Comparison of ENCODE assay signal across 23 cellular contexts in the genomic region with DNA sequence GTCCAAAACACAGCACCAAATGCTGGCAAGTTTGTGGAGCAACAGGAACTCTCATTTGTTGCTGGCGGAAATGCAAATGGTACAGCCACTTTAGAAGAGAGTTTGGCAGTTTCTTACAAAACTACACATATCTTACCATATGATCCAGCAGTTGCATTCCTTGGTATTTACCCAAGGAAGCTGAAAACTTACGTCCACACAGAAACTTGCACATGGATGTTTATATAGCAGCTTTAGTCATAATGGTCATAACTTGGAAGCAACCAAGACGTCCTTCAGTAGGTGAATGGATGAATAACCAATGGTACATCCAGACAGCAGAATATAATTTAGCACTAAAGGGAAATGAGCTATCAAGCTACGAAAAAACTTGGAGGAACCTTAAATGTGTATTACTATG.
DNase-seq lines count a peak whose midpoint lies in the region; ATAC-seq, FAIRE-seq and TF ChIP-seq lines count a peak whose summit lies in the region.
"Had no signal": no experiment of that assay in that cellular context is flagged by ENCODE, and none has a peak within 500 bp of the region (broad histone marks: within the 10 kb centered on the region; RNA-seq: fewer than 3 reads in every experiment).

No MANE protein-coding gene starts in this region.

- POLR2A ChIA-PET in endothelial cell of umbilical vein (lab: Charles Lee), result no interaction called here

- no peak overlapping the region for H3K27ac ChIP-seq in endothelial cell of umbilical vein (ENCODE audit: insufficient read depth, low read depth, low read length)
- H3K27ac ChIP-seq: KMS-11, Peyer's patch had no signal

- H3K4me1 ChIP-seq in adipocyte (ENCODE audit: control insufficient read depth, insufficient read depth, low read length) (peaks cover 4% of the 10 kb centered on the region), endothelial cell of umbilical vein (ENCODE audit: control insufficient read depth, extremely low read depth, insufficient read depth, low read length) (no peaks in the 10 kb centered on the region)
- H3K4me1 ChIP-seq: Peyer's patch had no signal

- peaks cover 12% of the 10 kb centered on the region for H3K36me3 ChIP-seq in adipocyte (ENCODE audit: control insufficient read depth, insufficient read depth, low read length, severe bottlenecking)
- H3K36me3 ChIP-seq in endothelial cell of umbilical vein (ENCODE audit: control insufficient read depth in 2 of 2, extremely low read depth in 1 of 2, insufficient read depth in 2 of 2, low read length in 2 of 2), result no peaks in the 10 kb centered on the region
- H3K36me3 ChIP-seq: Peyer's patch had no signal

- H3K9me3 ChIP-seq in adipocyte (ENCODE audit: control insufficient read depth, low read length) (no peaks in the 10 kb centered on the region), endothelial cell of umbilical vein (replicated peaks; ENCODE audit: control insufficient read depth, insufficient read depth, low read length) (no peaks in the 10 kb centered on the region)
- H3K9me3 ChIP-seq: Peyer's patch had no signal

- no peaks in the 10 kb centered on the region for H4K20me1 ChIP-seq in endothelial cell of umbilical vein (replicated peaks; ENCODE audit: control insufficient read depth, extremely low read depth, insufficient read depth, low read length)

- H3K79me2 ChIP-seq in endothelial cell of umbilical vein (ENCODE audit: control insufficient read depth, insufficient read depth, low read length), result no peaks in the 10 kb centered on the region

- no peaks in the 10 kb centered on the region for H3K9me1 ChIP-seq in endothelial cell of umbilical vein (replicated peaks; ENCODE audit: control insufficient read depth, extremely low read depth, insufficient read depth, low read length)

- peak; percentile 76 for FAIRE-seq in D721Med (lab: Jason Lieb, UNC)
- peak; percentile 81 for FAIRE-seq in endothelial cell of umbilical vein (lab: Jason Lieb, UNC)
- FAIRE-seq: GM19239, HTR-8/SVneo had no signal

- no peak for ATAC-seq in HG03571 (IDR thresholded peaks at IDR 0.05; ENCODE audit: unreplicated experiment)
- no peak for ATAC-seq in SK-N-SH treated with all-trans-retinoic acid at 6 μM for 48 hours
- ATAC-seq: CD8-positive, alpha-beta T cell had no signal

- TF ChIP-seq CTCF in D721Med (IDR thresholded peaks at IDR 0.05; ENCODE audit: insufficient read depth, missing control alignments) (no peak), endothelial cell of umbilical vein (IDR thresholded peaks at IDR 0.05; ENCODE audit: extremely low read depth in 1 of 2, insufficient read depth in 1 of 2, low read depth in 1 of 2, low read length in 2 of 2) (no peak), foreskin fibroblast (IDR thresholded peaks at IDR 0.05; ENCODE audit: low read depth, low read length) (no peak)

- DNase-seq in D721Med (ENCODE audit: insufficient read length, low spot score) (no peak), adipocyte (ENCODE audit: low read depth) (peak; percentile 3), endothelial cell of umbilical vein (ENCODE audit: low read depth, low spot score) (peak; percentile 29), foreskin fibroblast (peak; percentile 3 to 33), NCI-H2196 (lab: John Stamatoyannopoulos, UW; ENCODE audit: unreplicated experiment) (no peak), HK-2 (ENCODE audit: unreplicated experiment) (no peak)
- DNase-seq: 8988T; AML-193; C1 segment of cervical spinal cord; Calu3; CD8-positive, alpha-beta T cell; MV-4-11; NCI-H1694; NCI-H2081; NCI-H2171; NCI-H524 treated with DMSO at 0.1 percent for 48 hours; NCI-H82; Peyer's patch had no signal

- TF ChIP-seq POLR2A in endothelial cell of umbilical vein (IDR thresholded peaks at IDR 0.05; ENCODE audit: low read depth, low read length), result no peak

- no TSS peak for BruUV-seq in endothelial cell of umbilical vein (replicated peaks; lab: Mats Ljungman, UMichigan)

- H3K4me3 ChIP-seq in adipocyte (ENCODE audit: low read length) (no peak overlapping the region), endothelial cell of umbilical vein (replicated peaks in 1 of 3; ENCODE audit: insufficient read depth in 1 of 3, low read depth in 1 of 3, low read length in 3 of 3) (no peak overlapping the region), foreskin fibroblast (ENCODE audit: low read depth in 1 of 2, low read length in 2 of 2) (no peak overlapping the region)
- H3K4me3 ChIP-seq: Peyer's patch had no signal

- intact Hi-C loops in endothelial cell of umbilical vein (cut with micrococcal nuclease), result no loop called here

- CTCF ChIA-PET in endothelial cell of umbilical vein (lab: Charles Lee), result no interaction called here

- no peak overlapping the region for H2AFZ ChIP-seq in endothelial cell of umbilical vein (ENCODE audit: low read depth, low read length)

- no peak overlapping the region for H3K4me2 ChIP-seq in endothelial cell of umbilical vein (ENCODE audit: insufficient read depth, low read length)
- H3K4me2 ChIP-seq: KMS-11 had no signal

- H3K27me3 ChIP-seq in adipocyte (replicated peaks; ENCODE audit: control insufficient read depth, insufficient read depth, low read length) (no peaks in the 10 kb centered on the region), endothelial cell of umbilical vein (ENCODE audit: control insufficient read depth in 2 of 2, insufficient read depth in 2 of 2, low read length in 2 of 2) (no peaks in the 10 kb centered on the region)
- H3K27me3 ChIP-seq: Peyer's patch had no signal

- H3K9ac ChIP-seq in adipocyte (ENCODE audit: low read length) (no peak overlapping the region), endothelial cell of umbilical vein (replicated peaks; ENCODE audit: extremely low read depth, insufficient read depth, low read length) (no peak overlapping the region)
- H3K9ac ChIP-seq: KMS-11 had no signal

- dilution Hi-C loops in endothelial cell of umbilical vein (cut with MboI; ENCODE audit: extremely low pct_ligation_motif_present, low sequenced_read_pairs), result no loop called here

TF ChIP-seq in endothelial cell of umbilical vein, 7 proteins besides CTCF, POLR2A, EP300 and RAD21:
- TF ChIP-seq, protein P1, sequence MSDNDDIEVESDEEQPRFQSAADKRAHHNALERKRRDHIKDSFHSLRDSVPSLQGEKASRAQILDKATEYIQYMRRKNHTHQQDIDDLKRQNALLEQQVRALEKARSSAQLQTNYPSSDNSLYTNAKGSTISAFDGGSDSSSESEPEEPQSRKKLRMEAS (IDR thresholded peaks at IDR 0.05; ENCODE audit: insufficient read depth, insufficient read length), result no peak
- TF ChIP-seq JUN (IDR thresholded peaks at IDR 0.05; ENCODE audit: borderline replicate concordance, insufficient read depth, insufficient read length, low read depth) (no peak), POLR2AphosphoS5 (IDR thresholded peaks at IDR 0.05; ENCODE audit: insufficient read depth, low read depth, low read length) (peak; percentile 33), MYC (IDR thresholded peaks at IDR 0.05; ENCODE audit: low read depth, low read length) (no peak)
TF ChIP-seq in endothelial cell of umbilical vein: peak in this region for 1.

TF ChIP-seq in SK-N-SH treated with all-trans-retinoic acid at 6 μM for 48 hours, 23 proteins besides CTCF, POLR2A, EP300 and RAD21 (continues in another document):
- TF ChIP-seq, protein P2, sequence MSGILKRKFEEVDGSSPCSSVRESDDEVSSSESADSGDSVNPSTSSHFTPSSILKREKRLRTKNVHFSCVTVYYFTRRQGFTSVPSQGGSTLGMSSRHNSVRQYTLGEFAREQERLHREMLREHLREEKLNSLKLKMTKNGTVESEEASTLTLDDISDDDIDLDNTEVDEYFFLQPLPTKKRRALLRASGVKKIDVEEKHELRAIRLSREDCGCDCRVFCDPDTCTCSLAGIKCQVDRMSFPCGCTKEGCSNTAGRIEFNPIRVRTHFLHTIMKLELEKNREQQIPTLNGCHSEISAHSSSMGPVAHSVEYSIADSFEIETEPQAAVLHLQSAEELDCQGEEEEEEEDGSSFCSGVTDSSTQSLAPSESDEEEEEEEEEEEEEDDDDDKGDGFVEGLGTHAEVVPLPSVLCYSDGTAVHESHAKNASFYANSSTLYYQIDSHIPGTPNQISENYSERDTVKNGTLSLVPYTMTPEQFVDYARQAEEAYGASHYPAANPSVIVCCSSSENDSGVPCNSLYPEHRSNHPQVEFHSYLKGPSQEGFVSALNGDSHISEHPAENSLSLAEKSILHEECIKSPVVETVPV (CRISPR knock-in tag; IDR thresholded peaks at IDR 0.05), result no peak
- TF ChIP-seq ZC3H10 (CRISPR knock-in tag; IDR thresholded peaks at IDR 0.05) (no peak), ZNF8 (CRISPR knock-in tag; IDR thresholded peaks at IDR 0.05) (no peak), PPARA (CRISPR knock-in tag; IDR thresholded peaks at IDR 0.05; ENCODE audit: borderline replicate concordance) (no peak), ZFP3 (CRISPR knock-in tag; IDR thresholded peaks at IDR 0.05) (no peak), RARB (CRISPR knock-in tag; IDR thresholded peaks at IDR 0.05) (no peak), GLIS3 (CRISPR knock-in tag; IDR thresholded peaks at IDR 0.05) (no peak), ARNTL (CRISPR knock-in tag; IDR thresholded peaks at IDR 0.05; ENCODE audit: borderline replicate concordance, low read depth) (no peak), SNAI2 (CRISPR knock-in tag; IDR thresholded peaks at IDR 0.05) (no peak), ZFP30 (CRISPR knock-in tag; IDR thresholded peaks at IDR 0.05) (no peak), OSR1 (CRISPR knock-in tag; IDR thresholded peaks at IDR 0.05) (no peak), TCF4 (CRISPR knock-in tag; IDR thresholded peaks at IDR 0.05; ENCODE audit: borderline replicate concordance) (no peak)
- TF ChIP-seq, protein P3, sequence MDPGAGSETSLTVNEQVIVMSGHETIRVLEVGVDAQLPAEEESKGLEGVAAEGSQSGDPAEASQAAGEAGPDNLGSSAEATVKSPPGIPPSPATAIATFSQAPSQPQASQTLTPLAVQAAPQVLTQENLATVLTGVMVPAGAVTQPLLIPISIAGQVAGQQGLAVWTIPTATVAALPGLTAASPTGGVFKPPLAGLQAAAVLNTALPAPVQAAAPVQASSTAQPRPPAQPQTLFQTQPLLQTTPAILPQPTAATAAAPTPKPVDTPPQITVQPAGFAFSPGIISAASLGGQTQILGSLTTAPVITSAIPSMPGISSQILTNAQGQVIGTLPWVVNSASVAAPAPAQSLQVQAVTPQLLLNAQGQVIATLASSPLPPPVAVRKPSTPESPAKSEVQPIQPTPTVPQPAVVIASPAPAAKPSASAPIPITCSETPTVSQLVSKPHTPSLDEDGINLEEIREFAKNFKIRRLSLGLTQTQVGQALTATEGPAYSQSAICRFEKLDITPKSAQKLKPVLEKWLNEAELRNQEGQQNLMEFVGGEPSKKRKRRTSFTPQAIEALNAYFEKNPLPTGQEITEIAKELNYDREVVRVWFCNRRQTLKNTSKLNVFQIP (CRISPR knock-in tag; IDR thresholded peaks at IDR 0.05; ENCODE audit: borderline replicate concordance, low read depth), result no peak

Comparison
In these comparisons a context has a peak if more than half of its experiments do, and no peak if none do; other contexts are left out.
1. DNase-seq: peak in adipocyte (single experiment), endothelial cell of umbilical vein (single experiment) and foreskin fibroblast (2 of 2); none in D721Med (single experiment), NCI-H2196 (single experiment) and HK-2 (single experiment).